11 cellular contexts compared by ENCODE assay signal in the genomic region with DNA sequence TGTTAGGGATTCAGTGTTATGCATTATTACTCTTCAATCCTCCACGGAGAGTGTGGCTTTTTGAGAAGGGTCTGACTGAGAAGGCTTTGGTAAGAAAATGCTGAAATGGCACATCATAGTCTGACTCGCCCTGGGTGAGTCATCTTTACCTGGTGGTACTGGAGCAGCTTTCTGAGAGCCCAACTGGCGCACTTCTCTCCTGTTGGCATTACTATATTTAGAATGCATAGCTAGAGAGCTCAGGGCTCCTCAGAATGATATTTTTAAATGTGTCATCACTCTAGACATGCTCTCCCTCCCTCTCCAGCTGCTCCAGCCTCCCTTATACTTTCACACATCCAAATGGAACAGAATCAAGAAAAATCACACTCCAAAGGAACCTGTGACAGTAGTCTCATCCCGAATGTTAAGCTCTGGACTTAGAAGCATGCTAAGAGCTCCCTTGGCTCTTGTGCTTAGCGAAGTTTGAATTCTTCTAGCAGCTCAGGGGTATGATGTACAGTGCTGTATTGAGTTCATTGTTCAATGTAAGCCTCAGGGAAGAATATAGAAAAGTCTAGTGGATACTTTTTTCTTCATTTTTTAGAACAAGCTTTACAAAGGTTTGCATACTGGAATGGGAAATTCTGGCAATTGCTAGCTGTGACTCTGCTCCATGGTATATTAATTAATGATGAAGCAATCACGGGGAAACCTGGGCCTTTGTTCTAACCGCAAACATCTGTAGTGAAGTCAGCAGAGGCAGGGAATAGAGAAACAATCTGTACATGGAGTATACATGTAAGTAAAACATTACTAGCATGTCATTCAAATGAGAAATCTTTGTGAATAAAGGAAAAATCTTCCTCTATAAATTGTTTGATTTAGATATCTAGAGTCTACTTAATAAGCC.
DNase-seq lines count a peak whose midpoint lies in the region; ATAC-seq and TF ChIP-seq lines count a peak whose summit lies in the region.
"Had no signal": no experiment of that assay in that cellular context is flagged by ENCODE, and none has a peak within 500 bp of the region (broad histone marks: within the 10 kb centered on the region; RNA-seq: fewer than 3 reads in every experiment).

No MANE protein-coding gene starts in this region.

- no peak overlapping the region for H3K4me3 ChIP-seq in epithelial cell of esophagus (ENCODE audit: low read length)
- H3K4me3 ChIP-seq: esophagus squamous epithelium had no signal

- no peaks in the 10 kb centered on the region for H3K27me3 Mint-ChIP-seq in nephron (ENCODE audit: low read depth)
- H3K27me3 Mint-ChIP-seq in activated T-cell treated with anti-CD3 and anti-CD28 coated beads, Interleukin-2, amount 50 U/mL, for 4 hours (ENCODE audit: low read depth) = no peaks in the 10 kb centered on the region

- H3K4me3 Mint-ChIP-seq in nephron = no peak overlapping the region
- no peak overlapping the region for H3K4me3 Mint-ChIP-seq in activated T-cell treated with anti-CD3 and anti-CD28 coated beads, Interleukin-2, amount 50 U/mL, for 4 hours
- H3K4me3 Mint-ChIP-seq: CD8-positive, alpha-beta T cell had no signal

- DNase-seq in GM03348 (ENCODE audit: low spot score) (peak; percentile 21), NCI-H1694 treated with DMSO at 0.1 percent for 48 hours (lab: John Stamatoyannopoulos, UW) (peak; percentile 81), epithelial cell of esophagus (ENCODE audit: low read depth) (peak; percentile 79), hepatic stellate cell (ENCODE audit: low spot score) (no peak)
- DNase-seq in stimulated activated CD4-positive, alpha-beta T cell treated with anti-CD3 and anti-CD28 coated beads, Interleukin-4, amount 100 ng/mL, for 4 hours = no peak
- DNase-seq in activated T-cell treated with anti-CD3 and anti-CD28 coated beads, Interleukin-2, amount 50 U/mL, for 4 hours = no peak
- DNase-seq: activated T-cell treated with anti-CD3 and anti-CD28 coated beads for 4 hours; CD8-positive, alpha-beta T cell; esophagus squamous epithelium had no signal

- H3K36me3 Mint-ChIP-seq in nephron (ENCODE audit: low read depth) = no peaks in the 10 kb centered on the region
- no peaks in the 10 kb centered on the region for H3K36me3 Mint-ChIP-seq in activated T-cell treated with anti-CD3 and anti-CD28 coated beads, Interleukin-2, amount 50 U/mL, for 4 hours (ENCODE audit: insufficient read depth)
- H3K36me3 Mint-ChIP-seq: CD8-positive, alpha-beta T cell had no signal

- peak overlapping the region in 2 of 3 experiments; percentile 15 to 16 for H3K27ac Mint-ChIP-seq in nephron
- H3K27ac Mint-ChIP-seq: CD8-positive, alpha-beta T cell had no signal

- no peaks in the 10 kb centered on the region for H3K9me3 Mint-ChIP-seq in nephron
- peaks cover 9% of the 10 kb centered on the region for H3K9me3 Mint-ChIP-seq in activated T-cell treated with anti-CD3 and anti-CD28 coated beads, Interleukin-2, amount 50 U/mL, for 4 hours

- ATAC-seq in GM21717 (IDR thresholded peaks at IDR 0.05; ENCODE audit: unreplicated experiment) = no peak
- no peak for ATAC-seq in activated T-cell treated with anti-CD3 and anti-CD28 coated beads, Interleukin-2, amount 50 U/mL, for 4 hours
- ATAC-seq: CD8-positive, alpha-beta T cell had no signal

- H3K4me1 Mint-ChIP-seq in nephron = peaks cover 14% of the 10 kb centered on the region
- no peaks in the 10 kb centered on the region for H3K4me1 Mint-ChIP-seq in activated T-cell treated with anti-CD3 and anti-CD28 coated beads, Interleukin-2, amount 50 U/mL, for 4 hours (ENCODE audit: low read depth)

- no peak for TF ChIP-seq CTCF in epithelial cell of esophagus (IDR thresholded peaks at IDR 0.05; ENCODE audit: insufficient read depth, low read depth, low read length, missing control alignments)
- TF ChIP-seq CTCF in nephron (IDR thresholded peaks at IDR 0.05; ENCODE audit: unreplicated experiment in 3 of 3) = no peak

Comparison
In these comparisons a context has a peak if more than half of its experiments do, and no peak if none do; other contexts are left out.
1. DNase-seq: peak in GM03348 (single experiment), NCI-H1694 treated with DMSO at 0.1 percent for 48 hours (single experiment) and epithelial cell of esophagus (single experiment); none in hepatic stellate cell (single experiment), stimulated activated CD4-positive, alpha-beta T cell treated with anti-CD3 and anti-CD28 coated beads, Interleukin-4, amount 100 ng/mL, for 4 hours (0 of 2) and activated T-cell treated with anti-CD3 and anti-CD28 coated beads, Interleukin-2, amount 50 U/mL, for 4 hours (single experiment).